ENCODE assay signal across 1 cellular context in genomic region chr19:11597202-11598102, GRCh38.
TF ChIP-seq lines count a peak whose summit lies in the region.

Gene ZNF627 (plus strand): TSS chr19:11597483. CDS start chr19:11597628, 145 bp downstream.

TF ChIP-seq in K562, 482 proteins besides CTCF, POLR2A, EP300 and RAD21 (continued from another document and continues in another):
- peak; percentile 93 for TF ChIP-seq AFF4 (CRISPR knock-in tag; IDR thresholded peaks at IDR 0.05)
- no peak for TF ChIP-seq FOXA3 (CRISPR knock-in tag; conservative IDR thresholded peaks at IDR 0.05 in 1 of 2, IDR thresholded peaks at IDR 0.05 in 1 of 2)
- TF ChIP-seq NFE2L1 (tag; IDR thresholded peaks at IDR 0.05; ENCODE audit: borderline replicate concordance, low read depth): no peak
- TF ChIP-seq U2AF2 (optimal IDR thresholded peaks at IDR 0.05; ENCODE audit: low read depth, low read length): no peak
- TF ChIP-seq BHLHE40 (IDR thresholded peaks at IDR 0.05; ENCODE audit: low read length): no peak
- TF ChIP-seq FOXK1 (CRISPR knock-in tag; IDR thresholded peaks at IDR 0.05; ENCODE audit: borderline replicate concordance): no peak
- TF ChIP-seq ATF3 (IDR thresholded peaks at IDR 0.05): no peak
- TF ChIP-seq ATF3 (CRISPR knock-in tag; conservative IDR thresholded peaks at IDR 0.05): 0 out of 2 replicates have a peak, but pooled peaks have one; percentile 56
- TF ChIP-seq MTA2 (IDR thresholded peaks at IDR 0.05; ENCODE audit: low read depth): no peak
- no peak for TF ChIP-seq ZZZ3 (IDR thresholded peaks at IDR 0.05)
- TF ChIP-seq IRF1 (CRISPR knock-in tag; IDR thresholded peaks at IDR 0.05; ENCODE audit: borderline replicate concordance): no peak
- 0 out of 2 replicates have a peak, but pooled peaks have one; percentile 49 for TF ChIP-seq NFRKB (IDR thresholded peaks at IDR 0.05; ENCODE audit: low read depth)
- no peak for TF ChIP-seq EZH2 (IDR thresholded peaks at IDR 0.05; ENCODE audit: borderline replicate concordance, low read depth, low read length)
- TF ChIP-seq SMC3 (conservative IDR thresholded peaks at IDR 0.05; ENCODE audit: insufficient read depth, low read depth, low read length): no peak
- no peak for TF ChIP-seq NFATC3 (IDR thresholded peaks at IDR 0.05)
- TF ChIP-seq MED1 (CRISPR knock-in tag; IDR thresholded peaks at IDR 0.05; ENCODE audit: borderline replicate concordance): no peak
- TF ChIP-seq SMAD3 (CRISPR knock-in tag; conservative IDR thresholded peaks at IDR 0.05): no peak
- peak; percentile 95; the same call in 1 of the 2 replicates for TF ChIP-seq ZC3H4 (CRISPR knock-in tag; IDR thresholded peaks at IDR 0.05; ENCODE audit: borderline replicate concordance)
- no peak for TF ChIP-seq TCF7L2 (IDR thresholded peaks at IDR 0.05; ENCODE audit: low read depth, low read length)
- TF ChIP-seq TRIM24 (IDR thresholded peaks at IDR 0.05): peak in 1 of 2 experiments; percentile 71; a peak in 2 of 4 replicates
- TF ChIP-seq NR4A1 (CRISPR knock-in tag; IDR thresholded peaks at IDR 0.05): peak; percentile 68; the same call in 1 of the 2 replicates
- peak; percentile 61; the same call in 1 of the 2 replicates for TF ChIP-seq NR4A1 (tag; IDR thresholded peaks at IDR 0.05)
- no peak for TF ChIP-seq TRIM25 (IDR thresholded peaks at IDR 0.05; ENCODE audit: borderline replicate concordance)
- TF ChIP-seq CBX8 (IDR thresholded peaks at IDR 0.05; ENCODE audit: borderline replicate concordance, extremely low read depth, low read depth, low read length, poor library complexity, severe bottlenecking): no peak
- TF ChIP-seq E2F1 (CRISPR knock-in tag; IDR thresholded peaks at IDR 0.05): peak; percentile 15; the same call in 1 of the 2 replicates
- no peak for TF ChIP-seq ZNF274 (IDR thresholded peaks at IDR 0.05; ENCODE audit: borderline replicate concordance, low read depth, low read length)
- TF ChIP-seq CBFB (CRISPR knock-in tag; IDR thresholded peaks at IDR 0.05): no peak
- TF ChIP-seq TAF1 (IDR thresholded peaks at IDR 0.05; ENCODE audit: control insufficient read depth, extremely low read depth, insufficient read depth, low read length, severe bottlenecking): peak; percentile 89
- no peak for TF ChIP-seq ZSCAN32 (CRISPR knock-in tag; IDR thresholded peaks at IDR 0.05)
- TF ChIP-seq IRF2 (CRISPR knock-in tag; IDR thresholded peaks at IDR 0.05): no peak
- 0 out of 2 replicates have a peak, but pooled peaks have one; percentile 45 for TF ChIP-seq HOMEZ (CRISPR knock-in tag; IDR thresholded peaks at IDR 0.05)
- TF ChIP-seq ZNF695 (CRISPR knock-in tag; IDR thresholded peaks at IDR 0.05): no peak
- TF ChIP-seq ZNF280A (IDR thresholded peaks at IDR 0.05; ENCODE audit: low read depth, partially characterized antibody): no peak
- TF ChIP-seq ETV5 (CRISPR knock-in tag; IDR thresholded peaks at IDR 0.05; ENCODE audit: low read depth): peak; percentile 61
- TF ChIP-seq ZNF384 (IDR thresholded peaks at IDR 0.05; ENCODE audit: low read depth, low read length): peak; percentile 95
- peak; percentile 70 for TF ChIP-seq ZNF583 (CRISPR knock-in tag; IDR thresholded peaks at IDR 0.05)
- TF ChIP-seq CC2D1A (IDR thresholded peaks at IDR 0.05): no peak; the same call in 1 of the 2 replicates
- TF ChIP-seq DACH1 (IDR thresholded peaks at IDR 0.05; ENCODE audit: partially characterized antibody): no peak
- no peak for TF ChIP-seq ADNP (tag; IDR thresholded peaks at IDR 0.05)
- TF ChIP-seq ZNF57 (CRISPR knock-in tag; IDR thresholded peaks at IDR 0.05): 0 out of 2 replicates have a peak, but pooled peaks have one; percentile 61
- peak; percentile 90; the same call in 1 of the 2 replicates for TF ChIP-seq MTA3 (IDR thresholded peaks at IDR 0.05; ENCODE audit: borderline replicate concordance)
- TF ChIP-seq MYNN (IDR thresholded peaks at IDR 0.05): no peak
- no peak for TF ChIP-seq MYNN (CRISPR knock-in tag; IDR thresholded peaks at IDR 0.05)
- peak; percentile 92 for TF ChIP-seq TBP (optimal IDR thresholded peaks at IDR 0.05; ENCODE audit: low read depth, low read length)
- TF ChIP-seq GTF2F1 (IDR thresholded peaks at IDR 0.05; ENCODE audit: low read depth, low read length): peak; percentile 72; the same call in 1 of the 2 replicates
- no peak for TF ChIP-seq PTRF (tag; IDR thresholded peaks at IDR 0.05)
- no peak for TF ChIP-seq SIX5 (IDR thresholded peaks at IDR 0.05; ENCODE audit: borderline replicate concordance in 1 of 2, insufficient read depth in 1 of 2, low read depth in 1 of 2, low read length in 2 of 2)
- no peak for TF ChIP-seq SMARCB1 (IDR thresholded peaks at IDR 0.05; ENCODE audit: insufficient read length, low read depth)
- TF ChIP-seq TRIM28 (IDR thresholded peaks at IDR 0.05): peak; percentile 19; the same call in 1 of the 2 replicates
- TF ChIP-seq CAMTA2 (CRISPR knock-in tag; conservative IDR thresholded peaks at IDR 0.05): no peak
- peak; percentile 84 for TF ChIP-seq PBX2 (CRISPR knock-in tag; IDR thresholded peaks at IDR 0.05; ENCODE audit: low read depth)
- TF ChIP-seq PBX2 (tag; conservative IDR thresholded peaks at IDR 0.05; ENCODE audit: low read depth): peak; percentile 95
- TF ChIP-seq CBX3 (IDR thresholded peaks at IDR 0.05; ENCODE audit: borderline replicate concordance in 1 of 2, low read length in 2 of 2): no peak; a peak in 1 of 3 replicates
- TF ChIP-seq HMGN3 (IDR thresholded peaks at IDR 0.05; ENCODE audit: borderline replicate concordance, extremely low read depth, insufficient read length, low read depth, low read length): peak; percentile 20
- TF ChIP-seq PHF8 (IDR thresholded peaks at IDR 0.05; ENCODE audit: borderline replicate concordance, low read length): peak; percentile 98
- peak; percentile 69 for TF ChIP-seq CXXC5 (CRISPR knock-in tag; IDR thresholded peaks at IDR 0.05)
- no peak for TF ChIP-seq KAT8 (IDR thresholded peaks at IDR 0.05; ENCODE audit: low read depth)
- no peak for TF ChIP-seq BRF1 (IDR thresholded peaks at IDR 0.05; ENCODE audit: borderline replicate concordance, extremely low read depth, insufficient read length)
- TF ChIP-seq YBX1 (IDR thresholded peaks at IDR 0.05): no peak
- no peak for TF ChIP-seq ID3 (CRISPR knock-in tag; IDR thresholded peaks at IDR 0.05)
- TF ChIP-seq ID3 (tag; IDR thresholded peaks at IDR 0.05): peak; percentile 74; the same call in 1 of the 2 replicates
